ENCODE assay signal across 33 cellular contexts in the genomic region with DNA sequence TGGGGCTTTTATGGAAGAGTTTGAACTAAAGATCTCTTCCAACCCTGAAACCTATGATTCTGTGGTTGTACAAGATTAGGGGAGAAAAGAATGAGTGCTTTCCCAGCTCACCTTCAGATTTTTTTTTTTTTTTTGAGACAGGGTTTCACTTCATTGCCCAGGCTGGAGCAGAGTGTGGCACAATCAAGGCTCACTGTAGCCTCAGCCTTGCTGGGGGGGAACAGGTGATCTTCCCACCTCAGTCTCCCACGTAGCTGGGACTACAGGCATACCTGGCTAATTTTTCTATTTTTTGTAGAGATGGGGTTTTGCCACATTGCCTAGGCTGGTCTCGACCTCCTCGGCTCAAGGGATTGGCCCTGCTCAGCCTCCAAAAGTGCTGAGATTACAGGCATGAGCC. TPM values are rescaled to one million over a fixed set of nuclear protein-coding genes. Genes with fewer than 3 reads are reported as not detected.
"Had no signal": no experiment of that assay in that cellular context is flagged by ENCODE, and none has a peak within 500 bp of the region (broad histone marks: within the 10 kb centered on the region; RNA-seq: fewer than 3 reads in every experiment).

No MANE protein-coding gene starts in this region.

- H3K4me3 ChIP-seq: adrenal gland, body of pancreas, esophagus squamous epithelium, gastroesophageal sphincter had no signal

- FAIRE-seq: colon, endometrium had no signal

- H3K36me3 Mint-ChIP-seq: activated naive CD4-positive, alpha-beta T cell treated with anti-CD3 and anti-CD28 coated beads, Interleukin-2, amount 50 U/mL, for 24 hours; activated naive CD8-positive, alpha-beta T cell treated with anti-CD3 and anti-CD28 coated beads for 36 hours had no signal

- H3K27me3 Mint-ChIP-seq: activated B cell treated with CpG ODN at 0.5 μM for 24 hours; activated naive CD4-positive, alpha-beta T cell treated with anti-CD3 and anti-CD28 coated beads, Interleukin-2, amount 50 U/mL, for 24 hours had no signal

- H3K9me3 ChIP-seq: adrenal gland, body of pancreas, esophagus squamous epithelium, gastroesophageal sphincter had no signal

- H3K27ac Mint-ChIP-seq: activated CD8-positive, alpha-beta T cell treated with anti-CD3 and anti-CD28 coated beads for 36 hours; activated naive CD4-positive, alpha-beta T cell treated with anti-CD3 and anti-CD28 coated beads for 36 hours; activated naive CD4-positive, alpha-beta T cell treated with anti-CD3 and anti-CD28 coated beads, Interleukin-2, amount 50 U/mL, for 24 hours; activated naive CD8-positive, alpha-beta T cell treated with anti-CD3 and anti-CD28 coated beads, Interleukin-2, amount 50 U/mL, for 24 hours; activated T-helper 2 cell treated with anti-CD3 and anti-CD28 coated beads, Interferon-gamma antibody, Interleukin-2, Interleukin-4, amounts not matched to agents 10 μg/mL and 5 μg/mL and 100 μg/mL, durations not matched to agents 14 hours and 24 hours and 36 hours; T-helper 1 cell treated with Interleukin-12 subunit alpha and Interleukin-12 subunit beta and Interleukin-4 antibody, amounts not matched to agents 30 μg/mL and 1 μg/mL, for 36 hours had no signal

- H3K27ac ChIP-seq: adrenal gland, body of pancreas, epithelial cell of prostate, esophagus squamous epithelium, gastroesophageal sphincter, WERI-Rb-1 had no signal

- H3K9me3 Mint-ChIP-seq: activated B cell treated with CpG ODN at 0.5 μM for 24 hours; activated CD8-positive, alpha-beta T cell treated with anti-CD3 and anti-CD28 coated beads for 36 hours; activated naive CD4-positive, alpha-beta T cell treated with anti-CD3 and anti-CD28 coated beads for 36 hours; activated naive CD4-positive, alpha-beta T cell treated with anti-CD3 and anti-CD28 coated beads, Interleukin-2, amount 50 U/mL, for 24 hours; activated naive CD8-positive, alpha-beta T cell treated with anti-CD3 and anti-CD28 coated beads for 36 hours; activated naive CD8-positive, alpha-beta T cell treated with anti-CD3 and anti-CD28 coated beads, Interleukin-2, amount 50 U/mL, for 24 hours; activated T-cell treated with anti-CD3 and anti-CD28 coated beads, Interleukin-2, amount 50 U/mL, for 4 hours; activated T-helper 2 cell treated with anti-CD3 and anti-CD28 coated beads, Interferon-gamma antibody, Interleukin-2, Interleukin-4, amounts not matched to agents 10 μg/mL and 5 μg/mL and 100 μg/mL, durations not matched to agents 14 hours and 24 hours and 36 hours; T-helper 1 cell treated with Interleukin-12 subunit alpha and Interleukin-12 subunit beta and Interleukin-4 antibody, amounts not matched to agents 30 μg/mL and 1 μg/mL, for 36 hours had no signal

- DNase-seq: activated B cell treated with CpG ODN at 0.5 μM for 24 hours; activated CD4-positive, alpha-beta T cell treated with anti-CD3 and anti-CD28 coated beads for 48 hours; activated CD4-positive, alpha-beta T cell treated with anti-CD3 and anti-CD28 coated beads, Interleukin-2, amount 50 U/mL, for 1 hour; activated CD4-positive, alpha-beta T cell treated with anti-CD3 and anti-CD28 coated beads, Interleukin-2, amount 50 U/mL, for 48 hours; activated CD8-positive, alpha-beta memory T cell treated with anti-CD3 and anti-CD28 coated beads for 24 hours; activated CD8-positive, alpha-beta T cell treated with anti-CD3 and anti-CD28 coated beads for 36 hours; activated effector memory CD4-positive, alpha-beta T cell treated with anti-CD3 and anti-CD28 coated beads, Interleukin-2, amount 50 U/mL, for 16 hours; activated naive CD4-positive, alpha-beta T cell treated with anti-CD3 and anti-CD28 coated beads for 36 hours; activated naive CD8-positive, alpha-beta T cell treated with anti-CD3 and anti-CD28 coated beads for 36 hours; activated naive CD8-positive, alpha-beta T cell treated with anti-CD3 and anti-CD28 coated beads, Interleukin-2, amount 50 U/mL, for 24 hours; activated T-cell treated with anti-CD3 and anti-CD28 coated beads, Interleukin-2, amount 50 U/mL, for 4 hours; adrenal gland; amygdala; aorta; body of pancreas; caudate nucleus; cortex of kidney; effector CD8-positive, alpha-beta T cell; esophagus squamous epithelium; foreskin melanocyte; T1000; WERI-Rb-1 had no signal

- ATAC-seq: activated CD4-positive, CD25-positive, alpha-beta regulatory T cell treated with anti-CD3 and anti-CD28 coated beads, Interleukin-2, amount 50 U/mL, for 24 hours; activated CD8-positive, alpha-beta T cell treated with anti-CD3 and anti-CD28 coated beads for 36 hours; activated naive CD8-positive, alpha-beta T cell treated with anti-CD3 and anti-CD28 coated beads, Interleukin-2, amount 50 U/mL, for 24 hours; activated T-cell treated with anti-CD3 and anti-CD28 coated beads, Interleukin-2, amount 50 U/mL, for 4 hours; body of pancreas; gastroesophageal sphincter had no signal

- H3K27me3 ChIP-seq: adrenal gland, body of pancreas, esophagus squamous epithelium, gastroesophageal sphincter had no signal

- H3K4me3 Mint-ChIP-seq: activated CD8-positive, alpha-beta T cell treated with anti-CD3 and anti-CD28 coated beads for 36 hours; activated naive CD4-positive, alpha-beta T cell treated with anti-CD3 and anti-CD28 coated beads for 36 hours; activated naive CD4-positive, alpha-beta T cell treated with anti-CD3 and anti-CD28 coated beads, Interleukin-2, amount 50 U/mL, for 24 hours; activated naive CD8-positive, alpha-beta T cell treated with anti-CD3 and anti-CD28 coated beads for 36 hours; activated naive CD8-positive, alpha-beta T cell treated with anti-CD3 and anti-CD28 coated beads, Interleukin-2, amount 50 U/mL, for 24 hours; activated T-cell treated with anti-CD3 and anti-CD28 coated beads, Interleukin-2, amount 50 U/mL, for 4 hours; T-helper 1 cell treated with Interleukin-12 subunit alpha and Interleukin-12 subunit beta and Interleukin-4 antibody, amounts not matched to agents 30 μg/mL and 1 μg/mL, for 36 hours had no signal

- H3K36me3 ChIP-seq: adrenal gland, esophagus squamous epithelium, gastroesophageal sphincter, WERI-Rb-1 had no signal

RNA-seq across cellular contexts. Expression of gene ITGB3, which starts 21.8 kb away (rescaled TPM):
- total RNA-seq: activated CD8-positive, alpha-beta T cell treated with anti-CD3 and anti-CD28 coated beads for 36 hours; activated naive CD4-positive, alpha-beta T cell treated with anti-CD3 and anti-CD28 coated beads for 36 hours; activated T-helper 2 cell treated with anti-CD3 and anti-CD28 coated beads, Interferon-gamma antibody, Interleukin-2, Interleukin-4, amounts not matched to agents 10 μg/mL and 5 μg/mL and 100 μg/mL, durations not matched to agents 14 hours and 24 hours and 36 hours had no signal

RNA-seq across cellular contexts. Expression of gene MYL4, which starts 22.7 kb away (rescaled TPM):
- total RNA-seq: activated B cell treated with CpG ODN at 0.5 μM for 24 hours; activated CD8-positive, alpha-beta T cell treated with anti-CD3 and anti-CD28 coated beads for 36 hours; activated naive CD4-positive, alpha-beta T cell treated with anti-CD3 and anti-CD28 coated beads for 36 hours; activated naive CD8-positive, alpha-beta T cell treated with anti-CD3 and anti-CD28 coated beads for 36 hours; activated T-cell treated with anti-CD3 and anti-CD28 coated beads, Interleukin-2, amount 50 U/mL, for 4 hours; activated T-helper 2 cell treated with anti-CD3 and anti-CD28 coated beads, Interferon-gamma antibody, Interleukin-2, Interleukin-4, amounts not matched to agents 10 μg/mL and 5 μg/mL and 100 μg/mL, durations not matched to agents 14 hours and 24 hours and 36 hours; body of pancreas; esophagus squamous epithelium; fibroblast of lung; fibroblast of villous mesenchyme; T-helper 2 cell treated with Interferon-gamma antibody and Interleukin-4, amounts not matched to agents 100 ng/mL and 5 ng/mL, for 36 hours had no signal
